33 cellular contexts compared by ENCODE assay signal in genomic region chr3:106748471-106748870, GRCh38.
"Had no signal": no experiment of that assay in that cellular context is flagged by ENCODE, and none has a peak within 500 bp of the region (broad histone marks: within the 10 kb centered on the region; RNA-seq: fewer than 3 reads in every experiment).

No MANE protein-coding gene starts in this region.

- H3K36me3 Mint-ChIP-seq: immature natural killer cell; mesothelial cell of epicardium; naive B cell; natural killer cell; neural progenitor cell; stimulated activated naive B cell treated with anti-CD40 and anti-IgM and Interleukin-4, amounts not matched to agents 10 μg/mL and 1 μg/mL and 100 μg/mL, for 72 hours had no signal

- ATAC-seq: left colon; left lung; lower lobe of right lung; natural killer cell; pancreas; right cardiac atrium; sciatic nerve; stimulated activated naive B cell treated with anti-CD40 and anti-IgM and Interleukin-4, amounts not matched to agents 10 μg/mL and 1 μg/mL and 100 μg/mL, for 72 hours; stimulated activated naive CD8-positive, alpha-beta T cell treated with anti-CD3 and anti-CD28 coated beads, Interleukin-15, Interleukin-2, amounts not matched to agents 100 U/mL and 50 U/mL, for 24 hours had no signal

- DNase-seq: hypothalamus; immature natural killer cell; kidney; left colon; left lung; lower lobe of right lung; mammary epithelial cell; mesenchymal stem cell; naive B cell; natural killer cell; nephron progenitor cell; pancreas; posterior cingulate gyrus; retina; right cardiac atrium; stimulated activated CD4-positive, alpha-beta T cell treated with anti-CD3 and anti-CD28 coated beads, Interleukin-12 subunit alpha, Interleukin-12 subunit beta, amount 100 ng/mL, for 4 hours; stimulated activated CD4-positive, alpha-beta T cell treated with anti-CD3 and anti-CD28 coated beads, Interleukin-15, amount 100 ng/mL, for 24 hours; stimulated activated CD4-positive, alpha-beta T cell treated with anti-CD3 and anti-CD28 coated beads, Interleukin-2, amount 100 ng/mL, for 24 hours; stimulated activated CD4-positive, alpha-beta T cell treated with anti-CD3 and anti-CD28 coated beads, Interleukin-4, amount 100 ng/mL, for 1 hour; stimulated activated naive B cell treated with anti-CD40 and anti-IgM and Interleukin-4, amounts not matched to agents 10 μg/mL and 1 μg/mL and 100 μg/mL, for 72 hours; stimulated activated naive CD8-positive, alpha-beta T cell treated with anti-CD3 and anti-CD28 coated beads, Interleukin-15, Interleukin-2, amounts not matched to agents 100 U/mL and 50 U/mL, for 24 hours; stomach; testis; thyroid gland; transverse colon; upper lobe of left lung had no signal

- H2AFZ ChIP-seq: neural progenitor cell had no signal

- H3K4me3 ChIP-seq: left lung, lower lobe of right lung, neural progenitor cell, pancreas, prostate gland, skin epidermis, stomach, testis, thyroid gland, transverse colon, upper lobe of left lung had no signal

- H3K4me2 ChIP-seq: neural progenitor cell had no signal

- H3K27ac Mint-ChIP-seq: immature natural killer cell; mesothelial cell of epicardium; naive B cell; natural killer cell; nephron progenitor cell; neural progenitor cell; stimulated activated naive B cell treated with anti-CD40 and anti-IgM and Interleukin-4, amounts not matched to agents 10 μg/mL and 1 μg/mL and 100 μg/mL, for 72 hours had no signal

- H3K9me3 ChIP-seq: lower lobe of right lung, neutrophil, pancreas, prostate gland, stomach, testis, thyroid gland, upper lobe of left lung had no signal

- H3K4me1 Mint-ChIP-seq: immature natural killer cell; naive B cell; natural killer cell; stimulated activated naive B cell treated with anti-CD40 and anti-IgM and Interleukin-4, amounts not matched to agents 10 μg/mL and 1 μg/mL and 100 μg/mL, for 72 hours had no signal

- H3K4me1 ChIP-seq: left lung, lower lobe of right lung, neural progenitor cell, pancreas, prostate gland, stomach, testis, thyroid gland, transverse colon, upper lobe of left lung had no signal

- H3K27me3 ChIP-seq: left lung, neural progenitor cell, neutrophil, pancreas, stomach, testis, thyroid gland, transverse colon, upper lobe of left lung had no signal

- H3K36me3 ChIP-seq: left lung, lower lobe of right lung, neural progenitor cell, neutrophil, pancreas, prostate gland, stomach, thyroid gland, transverse colon, upper lobe of left lung had no signal

- H3K4me3 Mint-ChIP-seq: immature natural killer cell; mesothelial cell of epicardium; naive B cell; natural killer cell; nephron progenitor cell; neural progenitor cell; stimulated activated naive B cell treated with anti-CD40 and anti-IgM and Interleukin-4, amounts not matched to agents 10 μg/mL and 1 μg/mL and 100 μg/mL, for 72 hours had no signal

- FAIRE-seq: islet of Langerhans, kidney, pancreas had no signal

- H3K9me3 Mint-ChIP-seq: nephron progenitor cell, neural progenitor cell had no signal

- H3K27ac ChIP-seq: left lung, lower lobe of right lung, neural progenitor cell, neutrophil, pancreas, prostate gland, skin epidermis, stomach, testis, thyroid gland, transverse colon, upper lobe of left lung had no signal

- H3K9ac ChIP-seq: neural progenitor cell had no signal
